Comparison of ENCODE assay signal across 14 cellular contexts in the genomic region with DNA sequence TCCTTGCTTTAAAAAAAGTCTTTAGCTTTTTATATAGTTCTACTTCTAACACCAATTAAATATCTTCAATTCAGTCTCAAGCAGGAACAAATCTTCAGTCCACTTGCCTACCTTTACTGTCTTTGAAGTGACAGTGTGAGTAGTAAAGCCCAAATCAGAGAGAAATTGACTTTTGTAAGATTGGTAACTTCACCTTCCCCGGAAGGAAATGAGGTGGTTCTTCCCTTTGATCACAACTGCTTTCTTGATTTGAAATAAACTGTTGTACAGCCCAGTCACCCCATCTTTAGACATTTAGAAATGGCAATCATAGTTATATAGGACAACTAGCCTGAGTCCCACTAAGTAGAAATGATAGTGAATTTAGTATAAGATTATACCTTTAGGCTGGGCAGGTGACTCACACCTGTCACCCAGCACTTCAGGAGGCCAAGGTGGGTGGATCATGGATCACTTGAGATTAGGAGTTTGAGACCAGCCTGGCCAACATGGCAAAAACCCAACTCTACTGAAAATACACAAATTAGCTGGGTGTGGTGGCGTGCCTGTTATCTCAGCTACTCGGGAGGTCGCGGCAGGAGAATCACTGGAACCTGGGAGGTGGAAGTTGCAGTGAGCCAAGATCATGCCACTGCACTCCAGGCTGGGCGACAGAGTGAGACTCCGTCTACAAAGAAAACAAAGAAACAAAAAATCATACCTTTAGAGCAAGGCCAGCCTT. TPM values are rescaled to one million over a fixed set of nuclear protein-coding genes. Genes with fewer than 3 reads are reported as not detected.
DNase-seq lines count a peak whose midpoint lies in the region; ATAC-seq, FAIRE-seq and TF ChIP-seq lines count a peak whose summit lies in the region.
"Had no signal": no experiment of that assay in that cellular context is flagged by ENCODE, and none has a peak within 500 bp of the region (broad histone marks: within the 10 kb centered on the region; RNA-seq: fewer than 3 reads in every experiment).

No MANE protein-coding gene starts in this region.

- peak overlapping the region; percentile 68 for H3K27ac ChIP-seq in CD4-positive, alpha-beta memory T cell (ENCODE audit: low read depth, low read length)
- peak overlapping the region; percentile 31; the same call in 1 of the 2 replicates for H3K27ac ChIP-seq in KMS-11
- H3K27ac ChIP-seq in ovary = peak overlapping the region; percentile 67 to 99

- peaks cover 74% of the 10 kb centered on the region for H3K4me1 ChIP-seq in CD4-positive, alpha-beta memory T cell (ENCODE audit: insufficient read depth, low read length)
- H3K4me1 ChIP-seq in KMS-11 (ENCODE audit: low read depth, poor library complexity, severe bottlenecking) (peaks cover 68% of the 10 kb centered on the region), ovary (ENCODE audit: insufficient read depth) (peaks cover 8% of the 10 kb centered on the region), BE2C (no peaks in the 10 kb centered on the region)

- no peaks in the 10 kb centered on the region for H3K27me3 ChIP-seq in CD4-positive, alpha-beta memory T cell (ENCODE audit: insufficient read depth, low read length)
- H3K27me3 ChIP-seq in KMS-11 (ENCODE audit: insufficient read depth, low read depth) (no peaks in the 10 kb centered on the region), bronchial epithelial cell (ENCODE audit: control insufficient read depth, insufficient read depth, low read length) (no peaks in the 10 kb centered on the region), ovary (no peaks in the 10 kb centered on the region), BE2C (peaks cover 7% of the 10 kb centered on the region)

- no peaks in the 10 kb centered on the region; the same call in 1 of the 2 replicates for H4K20me1 ChIP-seq in KMS-11 (ENCODE audit: insufficient read depth)

- peaks cover 46 to 85% (median 65%) of the 10 kb centered on the region in 4 donors for H3K4me1 Mint-ChIP-seq in CD4-positive, alpha-beta memory T cell
- peaks cover 23% of the 10 kb centered on the region for H3K4me1 Mint-ChIP-seq in chondrocyte (ENCODE audit: low read depth)

- FAIRE-seq in bronchial epithelial cell (lab: Jason Lieb, UNC) = no peak

- WGBS in ovary, 3 donors = 41 to 55% (median 46%) methylated on average over 7 of the region's 7 CpGs

- no peaks in the 10 kb centered on the region for H3K36me3 ChIP-seq in CD4-positive, alpha-beta memory T cell (ENCODE audit: insufficient read depth, low read length)
- H3K36me3 ChIP-seq in KMS-11 (ENCODE audit: insufficient read depth) (no peaks in the 10 kb centered on the region), bronchial epithelial cell (ENCODE audit: control insufficient read depth, insufficient read depth, low read length) (no peaks in the 10 kb centered on the region), ovary (no peaks in the 10 kb centered on the region), BE2C (no peaks in the 10 kb centered on the region)

- intact Hi-C loops in CD4-positive, alpha-beta memory T cell (cut with micrococcal nuclease) = loop anchor here (10.0 kb wide), 3 partner anchors 419 to 801 kb away; a partner anchor contains a TSS
- intact Hi-C loops in ovary (cut with DNase I) = no loop called here

- no peaks in the 10 kb centered on the region for H3K9me3 ChIP-seq in CD4-positive, alpha-beta memory T cell (ENCODE audit: control insufficient read depth in 1 of 2, low read length in 2 of 2)
- H3K9me3 ChIP-seq in ovary = no peaks in the 10 kb centered on the region
- H3K9me3 ChIP-seq in BE2C = no peaks in the 10 kb centered on the region

- no peak for TF ChIP-seq EP300 in ovary (IDR thresholded peaks at IDR 0.05)

- peaks cover 3 to 14% of the 10 kb centered on the region in 2 donors for H3K36me3 Mint-ChIP-seq in CD4-positive, alpha-beta memory T cell
- H3K36me3 Mint-ChIP-seq in chondrocyte (ENCODE audit: low read depth) = no peaks in the 10 kb centered on the region

- H3K4me2 ChIP-seq in KMS-11 = peak overlapping the region; percentile 89

- no peak for ATAC-seq in GM21515 (IDR thresholded peaks at IDR 0.05; ENCODE audit: unreplicated experiment)

- H3K4me3 Mint-ChIP-seq in CD4-positive, alpha-beta memory T cell = peak overlapping the region; percentile 37 to 81 (median 68)
- H3K4me3 Mint-ChIP-seq in chondrocyte (ENCODE audit: unreplicated experiment) = no peak overlapping the region
- H3K4me3 Mint-ChIP-seq: nephron had no signal

- H2AFZ ChIP-seq in KMS-11 (ENCODE audit: low read depth) = no peak overlapping the region

- no peak overlapping the region for H3K9ac ChIP-seq in KMS-11

- peak overlapping the region; percentile 34 to 55 for H3K4me3 ChIP-seq in CD4-positive, alpha-beta memory T cell (ENCODE audit: low read length in 2 of 2)
- H3K4me3 ChIP-seq in KMS-11 (IDR thresholded peaks at IDR 0.05; ENCODE audit: insufficient read depth, low read depth, low read length) = no peak overlapping the region
- no peak overlapping the region for H3K4me3 ChIP-seq in bronchial epithelial cell (ENCODE audit: low read depth, low read length)
- peak overlapping the region; percentile 13 for H3K4me3 ChIP-seq in ovary
- no peak overlapping the region for H3K4me3 ChIP-seq in BE2C (ENCODE audit: low read depth, low read length)

- peak overlapping the region; percentile 61 to 95 (median 81) for H3K27ac Mint-ChIP-seq in CD4-positive, alpha-beta memory T cell
- no peak overlapping the region for H3K27ac Mint-ChIP-seq in chondrocyte (ENCODE audit: unreplicated experiment)
- H3K27ac Mint-ChIP-seq: nephron had no signal

- H3K9me3 Mint-ChIP-seq in CD4-positive, alpha-beta memory T cell = no peaks in the 10 kb centered on the region
- no peaks in the 10 kb centered on the region for H3K9me3 Mint-ChIP-seq in chondrocyte (ENCODE audit: low read depth)
- H3K9me3 Mint-ChIP-seq: immature natural killer cell, nephron had no signal

- H3K79me2 ChIP-seq in KMS-11 (ENCODE audit: insufficient read depth, low read depth) = peaks cover 100% of the 10 kb centered on the region

- CTCF ChIA-PET in CD4-positive, alpha-beta memory T cell (lab: Charles Lee; ENCODE audit: partially characterized antibody) = interaction anchor here (0.6 to 10.8 kb wide), 11 partner anchors 19 to 212 kb away, joined by 3 to 138 read pairs (median 4); a partner anchor contains a TSS

- DNase-seq in CD4-positive, alpha-beta memory T cell = peak in 3 of 5 donors; percentile 37 to 54 (median 38)
- peak; percentile 13 for DNase-seq in bronchial epithelial cell (ENCODE audit: low read depth)
- no peak for DNase-seq in ovary
- DNase-seq in chondrocyte (ENCODE audit: low spot score) = no peak
- DNase-seq in HuH-7 (ENCODE audit: low spot score) = no peak
- no peak for DNase-seq in BE2C
- DNase-seq: activated CD8-positive, alpha-beta memory T cell treated with anti-CD3 and anti-CD28 coated beads, Interleukin-2, amount 50 U/mL, for 48 hours; immature natural killer cell; KBM-7; NCI-H2081 treated with DMSO at 0.1 percent for 48 hours; stimulated activated CD4-positive, alpha-beta T cell treated with anti-CD3 and anti-CD28 coated beads, Interleukin-12 subunit alpha, Interleukin-12 subunit beta, amount 100 ng/mL, for 4 hours had no signal

- H3K27me3 Mint-ChIP-seq in CD4-positive, alpha-beta memory T cell = no peaks in the 10 kb centered on the region
- H3K27me3 Mint-ChIP-seq in chondrocyte (ENCODE audit: low read depth) = no peaks in the 10 kb centered on the region

- no peak for TF ChIP-seq CTCF in KMS-11 (conservative IDR thresholded peaks at IDR 0.05; ENCODE audit: low read depth, low read length)
- TF ChIP-seq CTCF in bronchial epithelial cell (IDR thresholded peaks at IDR 0.05; ENCODE audit: insufficient read depth, low read length, severe bottlenecking) = no peak
- TF ChIP-seq CTCF in ovary (IDR thresholded peaks at IDR 0.05) = no peak
- TF ChIP-seq CTCF in chondrocyte (IDR thresholded peaks at IDR 0.05) = no peak
- TF ChIP-seq CTCF in BE2C (IDR thresholded peaks at IDR 0.05; ENCODE audit: low read depth, low read length) = no peak

- no peak for TF ChIP-seq POLR2A in ovary (IDR thresholded peaks at IDR 0.05)

- POLR2A ChIA-PET in CD4-positive, alpha-beta memory T cell (lab: Charles Lee; ENCODE audit: partially characterized antibody) = interaction anchor here (0.8 to 3.3 kb wide), 10 partner anchors 8 to 115 kb away, joined by 3 to 12 read pairs (median 4); a partner anchor contains a TSS

RNA-seq across cellular contexts. Expression of a gene that starts 4.7 kb away (rescaled TPM):
- total RNA-seq in CD4-positive, alpha-beta memory T cell = 10 to 100 TPM; 42.4 to 44.2 TPM
- 10 to 100 TPM; 50.6 to 80.6 TPM for polyA plus RNA-seq in CD4-positive, alpha-beta memory T cell
- total RNA-seq in bronchial epithelial cell (19.6 and 36.1 TPM in 2 replicates), ovary (10 to 100 TPM; 41.4 to 75.9 (median 46.5) TPM), chondrocyte (11.2 to 11.6 TPM (median 11.5 TPM) in 3 replicates)
- polyA plus RNA-seq in ovary = 10 to 100 TPM; 33.1 to 35.0 TPM
- polyA plus RNA-seq in BE2C (2012; ENCODE audit: insufficient read depth, insufficient read length, low read depth) = 2.9 TPM

RNA-seq across cellular contexts. Expression of a gene that starts 42.7 kb away (rescaled TPM):
- total RNA-seq in CD4-positive, alpha-beta memory T cell = 10 to 100 TPM in 1 of 2 experiments, 1 to 10 TPM in 1; 9.1 to 13.2 TPM
- polyA plus RNA-seq in CD4-positive, alpha-beta memory T cell = 10 to 100 TPM; 10.6 to 12.5 TPM
- 2.2 and 9.0 TPM in 2 replicates for total RNA-seq in bronchial epithelial cell
- total RNA-seq in ovary = 1,000 to 10,000 TPM in 2 of 7 donors, 100 to 1,000 TPM in 5; 154 to 1,797 (median 461) TPM
- polyA plus RNA-seq in ovary = 1,000 to 10,000 TPM in 1 of 2 donors, 100 to 1,000 TPM in 1; 777 to 5,219 TPM
- 846 to 4,145 TPM (median 3,929 TPM) in 3 replicates for total RNA-seq in chondrocyte
- 14.3 TPM for polyA plus RNA-seq in BE2C (2012; ENCODE audit: insufficient read depth, insufficient read length, low read depth)

Comparison
In these comparisons a context has a peak if more than half of its experiments do, and no peak if none do; other contexts are left out.
1. DNase-seq: peak in CD4-positive, alpha-beta memory T cell (3 of 5) and bronchial epithelial cell (single experiment); none in ovary (0 of 5), chondrocyte (single experiment), HuH-7 (single experiment) and BE2C (single experiment).
2. H3K27ac ChIP-seq: peak in every context shown above with its lines; median percentile 83 in ovary; 68 in CD4-positive, alpha-beta memory T cell; 31 in KMS-11.
3. H3K4me3 ChIP-seq: peak in CD4-positive, alpha-beta memory T cell (2 of 2) and ovary (single experiment); none in KMS-11 (single experiment), bronchial epithelial cell (single experiment) and BE2C (single experiment).
4. RNA of a gene that starts 42.7 kb away (total RNA-seq): 846 to 4,145 TPM in chondrocyte and 154 to 1,797 TPM in ovary; 9.1 to 13.2 TPM in CD4-positive, alpha-beta memory T cell and 2.2 to 9.0 TPM in bronchial epithelial cell; every median in the first group is over 10 times any median in the second.